ENCODE assay signal across 8 cellular contexts in the genomic region with DNA sequence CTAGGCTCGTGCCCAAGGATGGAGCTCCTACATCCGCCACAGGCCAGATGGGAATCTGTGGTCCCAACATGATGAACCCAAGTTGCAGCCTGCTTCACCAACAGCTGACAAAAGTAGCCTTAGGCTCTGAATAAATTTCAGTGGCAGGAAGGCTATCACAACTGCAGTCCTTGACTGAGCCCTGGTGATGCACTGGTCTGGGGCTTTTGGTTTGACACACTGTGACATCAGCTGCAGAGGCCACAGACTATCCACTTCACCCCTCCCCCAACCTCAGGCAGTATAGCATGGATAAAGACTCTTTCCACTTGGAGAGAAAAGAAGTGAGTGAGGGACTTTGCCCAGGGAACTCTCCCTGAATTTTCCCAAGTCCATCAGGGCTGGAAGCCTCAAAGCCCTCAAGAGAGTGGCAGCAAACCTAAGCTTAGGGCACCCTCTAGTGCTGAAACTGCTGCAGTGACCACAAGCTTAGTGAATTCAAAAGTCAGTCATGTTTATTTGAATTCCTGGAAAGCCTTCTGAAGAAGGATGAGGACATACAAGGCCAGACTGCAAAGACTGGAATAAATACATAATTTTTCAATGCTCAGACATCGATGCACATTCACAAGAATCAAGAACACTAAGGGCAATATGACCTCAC.
DNase-seq lines count a peak whose midpoint lies in the region; ATAC-seq, FAIRE-seq and TF ChIP-seq lines count a peak whose summit lies in the region.

No MANE protein-coding gene starts in this region.

- no peak overlapping the region for H2AFZ ChIP-seq in K562 (ENCODE audit: low read depth, low read length)

- intact Hi-C loops in K562 (cut with micrococcal nuclease): loop anchor here (5.0 kb wide), 1 partner anchor 137 kb away; the partner anchor contains the start of gene TENT5D
- intact Hi-C loops in ovary (cut with DNase I): no loop called here

- POLR2A ChIA-PET in K562 (lab: Yijun Ruan, JAX): interaction anchor here (0.7 kb wide), 1 partner anchor 877 kb away, joined by 3 read pairs; no protein-coding TSS in a partner anchor

- no peak for TF ChIP-seq EP300 in K562 (IDR thresholded peaks at IDR 0.05; ENCODE audit: low read length)
- no peak for TF ChIP-seq EP300 in ovary (IDR thresholded peaks at IDR 0.05)

- TF ChIP-seq RAD21 in K562 (CRISPR knock-in tag; conservative IDR thresholded peaks at IDR 0.05 in 1 of 2, IDR thresholded peaks at IDR 0.05 in 1 of 2): peak in 1 of 2 experiments; percentile 45; a peak in 1 of 4 replicates

- in situ Hi-C loops in K562 (cut with MboI): loop anchor here (25.0 kb wide), 1 partner anchor 302 kb away; no protein-coding TSS in a partner anchor

- WGBS in K562 (ENCODE audit: insufficient coverage, low coverage, missing lambda C conversion rate): 31% methylated on average over 3 of the region's 3 CpGs
- WGBS in ovary, 3 donors: 59 to 65% (median 61%) methylated on average over 3 of the region's 3 CpGs

- H3K9me3 ChIP-seq in K562 (replicated peaks; ENCODE audit: control insufficient read depth, insufficient read depth, low read depth, low read length) (no peaks in the 10 kb centered on the region), ovary (no peaks in the 10 kb centered on the region)

- H3K9ac ChIP-seq in K562 (ENCODE audit: insufficient read depth in 1 of 2, low read depth in 2 of 2, low read length in 2 of 2): no peak overlapping the region

- H3K4me1 ChIP-seq in K562 (replicated peaks in 1 of 2; ENCODE audit: control insufficient read depth in 2 of 2, insufficient read depth in 2 of 2, low read length in 2 of 2) (no peaks in the 10 kb centered on the region), ovary (ENCODE audit: insufficient read depth) (no peaks in the 10 kb centered on the region)

- no peaks in the 10 kb centered on the region for H3K9me1 ChIP-seq in K562 (ENCODE audit: control insufficient read depth, insufficient read depth, low read length)

- BruUV-seq in K562 (replicated peaks; lab: Mats Ljungman, UMichigan): no TSS peak

- no peak overlapping the region for H3K27ac ChIP-seq in HL-60 (replicated peaks)
- H3K27ac ChIP-seq in K562 (ENCODE audit: extremely low read depth, low read depth, low read length): no peak overlapping the region
- no peak overlapping the region for H3K27ac ChIP-seq in ovary

- H3K4me3 ChIP-seq in HL-60 (replicated peaks; ENCODE audit: insufficient read depth, low read length): no peak overlapping the region
- no peak overlapping the region for H3K4me3 ChIP-seq in K562
- no peak overlapping the region for H3K4me3 ChIP-seq in ovary

- ATAC-seq in K562 (peak; percentile 85), GM21528 (IDR thresholded peaks at IDR 0.05; ENCODE audit: low FRiP score, unreplicated experiment) (no peak)

- H4K20me1 ChIP-seq in K562 (replicated peaks; ENCODE audit: control insufficient read depth, insufficient read depth, low read length): no peaks in the 10 kb centered on the region

- TF ChIP-seq POLR2A in K562 (conservative IDR thresholded peaks at IDR 0.05) (no peak), ovary (IDR thresholded peaks at IDR 0.05) (no peak)

- TF ChIP-seq CTCF in HL-60 (IDR thresholded peaks at IDR 0.05; ENCODE audit: insufficient read depth, low read length): peak; percentile 32
- TF ChIP-seq CTCF in K562 (IDR thresholded peaks at IDR 0.05 in 2 of 3, conservative IDR thresholded peaks at IDR 0.05 in 1 of 3; ENCODE audit: insufficient read depth in 2 of 3, low read depth in 1 of 3, low read length in 3 of 3): peak; percentile 36 to 48 (median 41); a peak in 4 of 6 replicates
- TF ChIP-seq CTCF in ovary (IDR thresholded peaks at IDR 0.05): no peak

- H3K79me2 ChIP-seq in K562 (ENCODE audit: control insufficient read depth, insufficient read depth, low read length): no peaks in the 10 kb centered on the region

- DNase-seq in SIG-M5 treated with dmso at 0.1 percent for 504 hours (lab: John Stamatoyannopoulos, UW; ENCODE audit: unreplicated experiment) (peak; percentile 8), SIG-M5 (lab: John Stamatoyannopoulos, UW) (no peak), HL-60 (ENCODE audit: low read depth in 1 of 2, low spot score in 1 of 2) (peak in 1 of 2 experiments; percentile 20), K562 (ENCODE audit: extremely low read depth in 1 of 4, low spot score in 3 of 4) (peak in 3 of 4 experiments; percentile 4 to 38 (median 6)), renal cortical epithelial cell (ENCODE audit: low read depth) (peak; percentile 50), mesenteric fat pad (ENCODE audit: low spot score) (no peak), ovary (no peak)

- H3K36me3 ChIP-seq in K562 (ENCODE audit: control insufficient read depth, insufficient read depth, low read length) (no peaks in the 10 kb centered on the region), ovary (no peaks in the 10 kb centered on the region)

- H3K4me2 ChIP-seq in K562 (ENCODE audit: insufficient read depth, low read length): no peak overlapping the region

- CTCF ChIA-PET in K562 (lab: Yijun Ruan, JAX; ENCODE audit: low intra/inter-chr PET ratio): no interaction called here

- H3K27me3 ChIP-seq in HL-60 (ENCODE audit: insufficient read depth, poor library complexity, severe bottlenecking) (no peaks in the 10 kb centered on the region), K562 (ENCODE audit: control insufficient read depth in 2 of 2, insufficient read depth in 2 of 2, low read length in 2 of 2) (no peaks in the 10 kb centered on the region), ovary (no peaks in the 10 kb centered on the region)

- FAIRE-seq in K562 (lab: Jason Lieb, UNC): peak; percentile 15

TF ChIP-seq in K562, 482 proteins besides CTCF, POLR2A, EP300 and RAD21 (continues in another document):
- no peak for TF ChIP-seq GABPB1 (CRISPR knock-in tag; IDR thresholded peaks at IDR 0.05)
- no peak for TF ChIP-seq PTRF (tag; IDR thresholded peaks at IDR 0.05)
- TF ChIP-seq MLLT1 (IDR thresholded peaks at IDR 0.05): no peak
- no peak for TF ChIP-seq ERF (CRISPR knock-in tag; IDR thresholded peaks at IDR 0.05)
- TF ChIP-seq, protein P1, sequence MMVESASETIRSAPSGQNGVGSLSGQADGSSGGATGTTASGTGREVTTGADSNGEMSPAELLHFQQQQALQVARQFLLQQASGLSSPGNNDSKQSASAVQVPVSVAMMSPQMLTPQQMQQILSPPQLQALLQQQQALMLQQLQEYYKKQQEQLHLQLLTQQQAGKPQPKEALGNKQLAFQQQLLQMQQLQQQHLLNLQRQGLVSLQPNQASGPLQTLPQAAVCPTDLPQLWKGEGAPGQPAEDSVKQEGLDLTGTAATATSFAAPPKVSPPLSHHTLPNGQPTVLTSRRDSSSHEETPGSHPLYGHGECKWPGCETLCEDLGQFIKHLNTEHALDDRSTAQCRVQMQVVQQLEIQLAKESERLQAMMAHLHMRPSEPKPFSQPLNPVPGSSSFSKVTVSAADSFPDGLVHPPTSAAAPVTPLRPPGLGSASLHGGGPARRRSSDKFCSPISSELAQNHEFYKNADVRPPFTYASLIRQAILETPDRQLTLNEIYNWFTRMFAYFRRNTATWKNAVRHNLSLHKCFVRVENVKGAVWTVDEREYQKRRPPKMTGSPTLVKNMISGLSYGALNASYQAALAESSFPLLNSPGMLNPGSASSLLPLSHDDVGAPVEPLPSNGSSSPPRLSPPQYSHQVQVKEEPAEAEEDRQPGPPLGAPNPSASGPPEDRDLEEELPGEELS (CRISPR knock-in tag; IDR thresholded peaks at IDR 0.05; ENCODE audit: borderline replicate concordance): no peak
- no peak for TF ChIP-seq USF2 (CRISPR knock-in tag; IDR thresholded peaks at IDR 0.05)
- no peak for TF ChIP-seq SRSF7 (optimal IDR thresholded peaks at IDR 0.05; ENCODE audit: low read depth, low read length)
- TF ChIP-seq, protein P2, sequence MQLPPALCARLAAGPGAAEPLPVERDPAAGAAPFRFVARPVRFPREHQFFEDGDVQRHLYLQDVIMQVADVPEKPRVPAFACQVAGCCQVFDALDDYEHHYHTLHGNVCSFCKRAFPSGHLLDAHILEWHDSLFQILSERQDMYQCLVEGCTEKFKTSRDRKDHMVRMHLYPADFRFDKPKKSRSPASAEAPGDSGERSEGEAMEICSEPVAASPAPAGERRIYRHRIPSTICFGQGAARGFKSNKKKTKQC (CRISPR knock-in tag; IDR thresholded peaks at IDR 0.05): no peak

Comparison
In these comparisons a context has a peak if more than half of its experiments do, and no peak if none do; other contexts are left out.
1. DNase-seq: peak in SIG-M5 treated with dmso at 0.1 percent for 504 hours (single experiment), K562 (3 of 4) and renal cortical epithelial cell (single experiment); none in SIG-M5 (single experiment), mesenteric fat pad (single experiment) and ovary (0 of 5).
2. CTCF ChIP-seq: peak in HL-60 (single experiment) and K562 (3 of 3); none in ovary (0 of 3).